Comparison of ENCODE assay signal across 8 cellular contexts in genomic region chr14:61280526-61281185, GRCh38. TPM values are rescaled to one million over a fixed set of nuclear protein-coding genes. Genes with fewer than 3 reads are reported as not detected.
DNase-seq lines count a peak whose midpoint lies in the region; ATAC-seq and TF ChIP-seq lines count a peak whose summit lies in the region.

No MANE protein-coding gene starts in this region.

- H3K9ac ChIP-seq in iPS-15b (ENCODE audit: low read depth, low read length): peak overlapping the region; percentile 47

- peak overlapping the region; percentile 94 to 96 for H3K27ac ChIP-seq in ascending aorta
- peak overlapping the region; percentile 63 to 96 (median 88) for H3K27ac ChIP-seq in skin epidermis

- H3K27me3 ChIP-seq in H7 (ENCODE audit: control insufficient read depth, insufficient read depth, low read length) (peaks cover 26% of the 10 kb centered on the region), ascending aorta (no peaks in the 10 kb centered on the region), iPS-15b (ENCODE audit: control insufficient read depth, insufficient read depth, low read length) (peaks cover 22% of the 10 kb centered on the region)

- H3K4me3 ChIP-seq in H7 (ENCODE audit: insufficient read depth, low read depth, low read length): peak overlapping the region; percentile 60
- H3K4me3 ChIP-seq in ascending aorta: peak overlapping the region; percentile 66 to 70
- peak overlapping the region; percentile 73 for H3K4me3 ChIP-seq in iPS-15b (ENCODE audit: low read depth, low read length)
- peak overlapping the region; percentile 42 to 66 (median 57) for H3K4me3 ChIP-seq in skin epidermis

- ATAC-seq in GM21717 (IDR thresholded peaks at IDR 0.05; ENCODE audit: unreplicated experiment): no peak
- ATAC-seq in HG03460 (IDR thresholded peaks at IDR 0.05; ENCODE audit: unreplicated experiment): no peak

- H3K36me3 ChIP-seq in H7 (replicated peaks; ENCODE audit: control insufficient read depth, insufficient read depth, low read length): no peaks in the 10 kb centered on the region
- H3K36me3 ChIP-seq in ascending aorta: no peaks in the 10 kb centered on the region
- H3K36me3 ChIP-seq in iPS-15b (ENCODE audit: control insufficient read depth, insufficient read depth, low read length): no peaks in the 10 kb centered on the region

- peaks cover 17 to 31% of the 10 kb centered on the region in 2 donors for H3K9me3 ChIP-seq in ascending aorta
- H3K9me3 ChIP-seq in iPS-15b (ENCODE audit: control insufficient read depth, insufficient read depth, low read length): no peaks in the 10 kb centered on the region

- intact Hi-C loops in ascending aorta (cut with DNase I): loop anchor here (5.0 to 10.0 kb wide), 6 partner anchors 133 to 1796 kb away; partner anchors contain the start of genes HIF1A, JKAMP, L3HYPDH and SLC38A6

- DNase-seq in H7 (peak; percentile 84), T-helper 1 cell (peak; percentile 47 to 87 (median 68)), ascending aorta (ENCODE audit: low spot score in 2 of 2) (peak in 1 of 2 donors; percentile 81), MV-4-11 (lab: John Stamatoyannopoulos, UW) (no peak)

- TF ChIP-seq CTCF in ascending aorta (IDR thresholded peaks at IDR 0.05): peak; percentile 32 to 61 (median 35)

- H3K4me1 ChIP-seq in ascending aorta (peaks cover 0 to 9% of the 10 kb centered on the region in 2 donors), iPS-15b (ENCODE audit: control insufficient read depth, insufficient read depth, low read length) (peaks cover 3% of the 10 kb centered on the region)

RNA-seq across cellular contexts. Expression of gene TMEM30B, which starts 0.5 kb away (rescaled TPM):
- total RNA-seq in H7 (2014; rRNA removed; shearing (Covaris generic)): 1.1 and 2.8 TPM in 2 replicates
- total RNA-seq in ascending aorta: 21.5 TPM

RNA-seq across cellular contexts. Expression of gene PRKCH, which starts 40.7 kb away (rescaled TPM):
- total RNA-seq in H7 (2014; rRNA removed; shearing (Covaris generic)): 6.3 and 14.9 TPM in 2 replicates
- total RNA-seq in ascending aorta: 20.2 TPM
